In the genomic region with DNA sequence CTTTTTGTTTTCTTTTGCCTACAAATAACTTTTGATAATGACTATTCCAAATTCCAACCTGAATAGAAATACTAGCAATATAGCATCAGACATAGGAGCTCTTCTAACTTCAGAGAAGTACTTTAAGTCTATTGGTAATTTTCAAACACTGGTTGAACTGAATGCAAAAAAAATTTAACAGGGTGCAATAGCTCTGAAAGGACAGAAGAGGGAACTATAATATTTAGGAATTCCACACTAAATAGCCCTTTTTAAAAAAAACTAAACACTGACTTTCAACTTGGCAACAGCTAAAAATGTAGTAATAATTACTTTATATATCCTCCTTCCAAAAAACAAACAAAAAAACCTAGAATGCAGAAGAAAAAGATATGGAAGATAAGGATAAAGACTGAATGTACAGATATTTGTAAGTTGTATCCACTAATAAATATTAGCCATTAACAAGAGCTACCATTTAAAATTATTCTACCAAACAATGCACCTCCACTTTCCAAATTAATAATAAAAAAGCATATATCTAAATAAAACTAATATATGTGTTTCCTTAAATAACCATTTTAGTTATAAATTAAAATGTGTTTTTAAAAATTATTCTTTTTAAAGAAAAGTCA, we compare ENCODE assay signal across 8 cellular contexts.
DNase-seq lines count a peak whose midpoint lies in the region; ATAC-seq, FAIRE-seq and TF ChIP-seq lines count a peak whose summit lies in the region.

No MANE protein-coding gene starts in this region.

- no peak overlapping the region for H2AFZ ChIP-seq in fibroblast of lung (ENCODE audit: low read length)

- no peaks in the 10 kb centered on the region for H3K9me3 ChIP-seq in fibroblast of lung (ENCODE audit: control insufficient read depth, insufficient read depth, low read depth, low read length)
- H3K9me3 ChIP-seq in thyroid gland, result no peaks in the 10 kb centered on the region

- peaks cover 6% of the 10 kb centered on the region for H3K79me2 ChIP-seq in fibroblast of lung (ENCODE audit: control insufficient read depth, insufficient read depth, low read length)

- no peak overlapping the region for H3K4me3 ChIP-seq in fibroblast of lung (replicated peaks in 1 of 4; ENCODE audit: control extremely low read depth in 1 of 4, insufficient read depth in 1 of 4, low read depth in 3 of 4, low read length in 4 of 4)
- H3K4me3 ChIP-seq in thyroid gland (replicated peaks in 1 of 3), result no peak overlapping the region

- no peaks in the 10 kb centered on the region for H3K36me3 ChIP-seq in fibroblast of lung (ENCODE audit: control insufficient read depth, insufficient read depth, low read length)
- no peaks in the 10 kb centered on the region for H3K36me3 ChIP-seq in thyroid gland

- in situ Hi-C loops in ACHN (cut with HindIII; ENCODE audit: low pct_ligation_motif_present, low pct_unique_long_range_greater_than_20kb, low sequenced_read_pairs), result no loop called here

- H3K4me2 ChIP-seq in fibroblast of lung (ENCODE audit: extremely low read depth, insufficient read depth, low read length), result no peak overlapping the region

- TF ChIP-seq POLR2A in thyroid gland (IDR thresholded peaks at IDR 0.05), result no peak

- CTCF ChIA-PET in WTC11 (lab: Charles Lee), result interaction anchor here (0.5 to 1.8 kb wide), 22 partner anchors 11 to 629 kb away, joined by 3 to 9 read pairs (median 4); partner anchors contain the start of gene FBXW7

- H3K36me3 Mint-ChIP-seq in WTC11, result no peaks in the 10 kb centered on the region

- H3K4me1 Mint-ChIP-seq in WTC11, result peaks cover 15% of the 10 kb centered on the region

- H3K27me3 Mint-ChIP-seq in WTC11 (ENCODE audit: low read depth), result no peaks in the 10 kb centered on the region

- no peaks in the 10 kb centered on the region for H3K9me3 Mint-ChIP-seq in WTC11

- FAIRE-seq in GM19239 (lab: Jason Lieb, UNC), result peak; percentile 94

- DNase-seq in ACHN (peak; percentile 52), GM19239 (ENCODE audit: insufficient read length, low spot score) (no peak), RPMI7951 (ENCODE audit: low read depth) (peak; percentile 18), fibroblast of lung (ENCODE audit: low read depth in 2 of 2) (peak; percentile 19 to 60), thyroid gland (no peak), WTC11 (ENCODE audit: low spot score) (no peak)
- no peak for DNase-seq in stimulated activated CD4-positive, alpha-beta T cell treated with anti-CD3 and anti-CD28 coated beads, Interleukin-4, amount 100 ng/mL, for 1 hour

- POLR2A ChIA-PET in WTC11 (lab: Charles Lee), result no interaction called here

- no peaks in the 10 kb centered on the region for H4K20me1 ChIP-seq in fibroblast of lung (ENCODE audit: control insufficient read depth, extremely low read depth, insufficient read depth, low read length)

- H3K27me3 ChIP-seq in fibroblast of lung (ENCODE audit: control insufficient read depth, insufficient read depth, low read length) (no peaks in the 10 kb centered on the region), thyroid gland (no peaks in the 10 kb centered on the region)

- H3K4me1 ChIP-seq in fibroblast of lung (ENCODE audit: control insufficient read depth, extremely low read depth, insufficient read depth, low read length) (no peaks in the 10 kb centered on the region), thyroid gland (peaks cover 16 to 26% of the 10 kb centered on the region in 2 donors)

- no peak overlapping the region for H3K27ac Mint-ChIP-seq in WTC11

- H3K4me3 Mint-ChIP-seq in WTC11, result no peak overlapping the region

- TF ChIP-seq CTCF in fibroblast of lung (conservative IDR thresholded peaks at IDR 0.05 in 1 of 2, IDR thresholded peaks at IDR 0.05 in 1 of 2; ENCODE audit: low read depth in 1 of 2, low read length in 2 of 2), result peak; percentile 15 to 72
- peak in 5 of 6 experiments; percentile 15 to 75 (median 65) for TF ChIP-seq CTCF in thyroid gland (IDR thresholded peaks at IDR 0.05)
- no peak for TF ChIP-seq CTCF in WTC11 (IDR thresholded peaks at IDR 0.05)

- intact Hi-C loops in thyroid gland (cut with DNase I), result no loop called here

- ATAC-seq in GM21367 (IDR thresholded peaks at IDR 0.05; ENCODE audit: unreplicated experiment), result no peak
- ATAC-seq in WTC11, result no peak

- no peak overlapping the region for H3K9ac ChIP-seq in fibroblast of lung (ENCODE audit: insufficient read depth, low read length)

- H3K27ac ChIP-seq in fibroblast of lung (ENCODE audit: insufficient read depth, low read length) (no peak overlapping the region), thyroid gland (no peak overlapping the region)

TF ChIP-seq in WTC11, 78 proteins besides CTCF, POLR2A, EP300 and RAD21:
- no peak for TF ChIP-seq JAZF1 (CRISPR knock-in tag; IDR thresholded peaks at IDR 0.05)
- no peak for TF ChIP-seq ZNF416 (CRISPR knock-in tag; IDR thresholded peaks at IDR 0.05)
- no peak for TF ChIP-seq RORB (CRISPR knock-in tag; IDR thresholded peaks at IDR 0.05)
- TF ChIP-seq HMGA2 (CRISPR knock-in tag; IDR thresholded peaks at IDR 0.05), result no peak
- TF ChIP-seq, protein P1, sequence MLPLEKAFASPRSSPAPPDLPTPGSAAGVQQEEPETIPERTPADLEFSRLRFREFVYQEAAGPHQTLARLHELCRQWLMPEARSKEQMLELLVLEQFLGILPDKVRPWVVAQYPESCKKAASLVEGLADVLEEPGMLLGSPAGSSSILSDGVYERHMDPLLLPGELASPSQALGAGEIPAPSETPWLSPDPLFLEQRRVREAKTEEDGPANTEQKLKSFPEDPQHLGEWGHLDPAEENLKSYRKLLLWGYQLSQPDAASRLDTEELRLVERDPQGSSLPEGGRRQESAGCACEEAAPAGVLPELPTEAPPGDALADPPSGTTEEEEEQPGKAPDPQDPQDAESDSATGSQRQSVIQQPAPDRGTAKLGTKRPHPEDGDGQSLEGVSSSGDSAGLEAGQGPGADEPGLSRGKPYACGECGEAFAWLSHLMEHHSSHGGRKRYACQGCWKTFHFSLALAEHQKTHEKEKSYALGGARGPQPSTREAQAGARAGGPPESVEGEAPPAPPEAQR (CRISPR knock-in tag; IDR thresholded peaks at IDR 0.05), result no peak
- TF ChIP-seq ZNF317 (CRISPR knock-in tag; IDR thresholded peaks at IDR 0.05; ENCODE audit: borderline replicate concordance, low read depth), result no peak
- no peak for TF ChIP-seq NFATC4 (CRISPR knock-in tag; IDR thresholded peaks at IDR 0.05)
- TF ChIP-seq TEAD4 (CRISPR knock-in tag; IDR thresholded peaks at IDR 0.05), result no peak

Comparison
In these comparisons a context has a peak if more than half of its experiments do, and no peak if none do; other contexts are left out.
1. DNase-seq: peak in ACHN (single experiment), RPMI7951 (single experiment) and fibroblast of lung (2 of 2); none in GM19239 (single experiment), thyroid gland (0 of 2), stimulated activated CD4-positive, alpha-beta T cell treated with anti-CD3 and anti-CD28 coated beads, Interleukin-4, amount 100 ng/mL, for 1 hour (single experiment) and WTC11 (single experiment).